9 cellular contexts compared by ENCODE assay signal in genomic region chr16:73020409-73020884, GRCh38. TPM values are rescaled to one million over a fixed set of nuclear protein-coding genes. Genes with fewer than 3 reads are reported as not detected.
DNase-seq lines count a peak whose midpoint lies in the region; ATAC-seq and TF ChIP-seq lines count a peak whose summit lies in the region.
"Had no signal": no experiment of that assay in that cellular context is flagged by ENCODE, and none has a peak within 500 bp of the region (broad histone marks: within the 10 kb centered on the region; RNA-seq: fewer than 3 reads in every experiment).

No MANE protein-coding gene starts in this region.

- H4K20me1 ChIP-seq in mammary epithelial cell (ENCODE audit: insufficient read depth, low read length) = peaks cover 19% of the 10 kb centered on the region

- H3K27me3 ChIP-seq in mammary epithelial cell (ENCODE audit: insufficient read depth, low read length) = no peaks in the 10 kb centered on the region

- H3K4me1 Mint-ChIP-seq in activated naive CD8-positive, alpha-beta T cell treated with anti-CD3 and anti-CD28 coated beads for 36 hours = no peaks in the 10 kb centered on the region

- no peaks in the 10 kb centered on the region for H3K9me3 Mint-ChIP-seq in activated naive CD8-positive, alpha-beta T cell treated with anti-CD3 and anti-CD28 coated beads for 36 hours

- WGBS in mammary epithelial cell (ENCODE audit: low coverage, missing lambda C conversion rate) = 52% methylated on average over 12 of the region's 12 CpGs

- CTCF ChIA-PET in mammary epithelial cell (lab: Charles Lee; ENCODE audit: low non-redundant PET) = no interaction called here

- no peak for TF ChIP-seq CTCF in LNCaP clone FGC (IDR thresholded peaks at IDR 0.05; ENCODE audit: control insufficient read depth, extremely low read depth, insufficient read depth)
- no peak for TF ChIP-seq CTCF in mammary epithelial cell (conservative IDR thresholded peaks at IDR 0.05 in 1 of 2, IDR thresholded peaks at IDR 0.05 in 1 of 2; ENCODE audit: extremely low read depth in 1 of 2, insufficient read depth in 1 of 2, low read depth in 1 of 2, low read length in 2 of 2)
- no peak for TF ChIP-seq CTCF in GM10266 (IDR thresholded peaks at IDR 0.05; ENCODE audit: control insufficient read depth, insufficient read depth, low read depth, missing control alignments)

- no peak overlapping the region for H3K9ac ChIP-seq in mammary epithelial cell (ENCODE audit: insufficient read depth, low read length)

- intact Hi-C loops in mammary epithelial cell (cut with micrococcal nuclease) = no loop called here

- H3K4me2 ChIP-seq in mammary epithelial cell (ENCODE audit: insufficient read depth, low read depth, low read length) = peak overlapping the region; percentile 0

- dilution Hi-C loops in mammary epithelial cell (cut with HindIII; ENCODE audit: low sequenced_read_pairs) = no loop called here

- no peak overlapping the region for H2AFZ ChIP-seq in mammary epithelial cell (ENCODE audit: low read depth, low read length)

- H3K4me1 ChIP-seq in mammary epithelial cell (ENCODE audit: insufficient read depth, low read length) = peaks cover 21% of the 10 kb centered on the region

- no peaks in the 10 kb centered on the region for H3K36me3 ChIP-seq in mammary epithelial cell (ENCODE audit: insufficient read depth, low read length)

- no peak overlapping the region for H3K4me3 Mint-ChIP-seq in activated naive CD8-positive, alpha-beta T cell treated with anti-CD3 and anti-CD28 coated beads for 36 hours
- H3K4me3 Mint-ChIP-seq: effector memory CD8-positive, alpha-beta T cell had no signal

- in situ Hi-C loops in ACHN (cut with HindIII; ENCODE audit: low pct_ligation_motif_present, low pct_unique_long_range_greater_than_20kb, low sequenced_read_pairs) (no loop called here), mammary epithelial cell (cut with MboI; ENCODE audit: low sequenced_read_pairs in 2 of 2) (no loop called here)

- H3K9me3 ChIP-seq in mammary epithelial cell (replicated peaks; ENCODE audit: insufficient read depth, low read length) = no peaks in the 10 kb centered on the region

- no peak overlapping the region for H3K27ac ChIP-seq in mammary epithelial cell (ENCODE audit: insufficient read depth, low read depth, low read length)

- DNase-seq in ACHN = peak; percentile 94
- peak; percentile 65 for DNase-seq in LNCaP clone FGC (ENCODE audit: low read depth)
- peak; percentile 78 for DNase-seq in mammary epithelial cell
- peak; percentile 88 to 92 for DNase-seq in lung microvascular endothelial cell (ENCODE audit: low read depth in 2 of 2)
- DNase-seq in GM10266 (ENCODE audit: extremely low spot score) = no peak
- no peak for DNase-seq in stimulated activated CD4-positive, alpha-beta T cell treated with anti-CD3 and anti-CD28 coated beads, Interleukin-12 subunit alpha, Interleukin-12 subunit beta, amount 100 ng/mL, for 4 hours
- no peak for DNase-seq in activated naive CD8-positive, alpha-beta T cell treated with anti-CD3 and anti-CD28 coated beads for 36 hours
- DNase-seq: effector memory CD8-positive, alpha-beta T cell had no signal

- no peak for ATAC-seq in GM18517 (IDR thresholded peaks at IDR 0.05; ENCODE audit: unreplicated experiment)
- ATAC-seq: effector memory CD8-positive, alpha-beta T cell had no signal

- H3K79me2 ChIP-seq in mammary epithelial cell (ENCODE audit: insufficient read depth, low read length) = peaks cover 65% of the 10 kb centered on the region

- BruUV-seq in mammary epithelial cell (replicated peaks; lab: Mats Ljungman, UMichigan) = no TSS peak

- H3K27me3 Mint-ChIP-seq in activated naive CD8-positive, alpha-beta T cell treated with anti-CD3 and anti-CD28 coated beads for 36 hours = peaks cover 3% of the 10 kb centered on the region

- H3K36me3 Mint-ChIP-seq in activated naive CD8-positive, alpha-beta T cell treated with anti-CD3 and anti-CD28 coated beads for 36 hours = no peaks in the 10 kb centered on the region

- H3K27ac Mint-ChIP-seq in activated naive CD8-positive, alpha-beta T cell treated with anti-CD3 and anti-CD28 coated beads for 36 hours = no peak overlapping the region
- H3K27ac Mint-ChIP-seq: effector memory CD8-positive, alpha-beta T cell had no signal

- H3K4me3 ChIP-seq in LNCaP clone FGC (ENCODE audit: low read depth, low read length) (no peak overlapping the region; the same call in 1 of the 2 replicates), mammary epithelial cell (replicated peaks in 1 of 3; ENCODE audit: insufficient read depth in 1 of 3, low read depth in 2 of 3, low read length in 3 of 3) (no peak overlapping the region)

RNA-seq across cellular contexts. Expression of gene ZFHX3, which starts 27.5 kb away (rescaled TPM):
- total RNA-seq in mammary epithelial cell (10 to 100 TPM in 1 of 2 donors, 1 to 10 TPM in 1; 6.7 to 11.3 TPM), lung microvascular endothelial cell (3.7 and 7.9 TPM in 2 replicates)
- 1.5 TPM for polyA plus RNA-seq in mammary epithelial cell
- 11.4 TPM for polyA minus RNA-seq in mammary epithelial cell
- under 1 TPM; 0.40 to 0.54 TPM for total RNA-seq in activated naive CD8-positive, alpha-beta T cell treated with anti-CD3 and anti-CD28 coated beads for 36 hours

Comparison
In these comparisons a context has a peak if more than half of its experiments do, and no peak if none do; other contexts are left out.
1. DNase-seq: peak in ACHN (single experiment), LNCaP clone FGC (single experiment), mammary epithelial cell (single experiment) and lung microvascular endothelial cell (2 of 2); none in GM10266 (single experiment), stimulated activated CD4-positive, alpha-beta T cell treated with anti-CD3 and anti-CD28 coated beads, Interleukin-12 subunit alpha, Interleukin-12 subunit beta, amount 100 ng/mL, for 4 hours (single experiment) and activated naive CD8-positive, alpha-beta T cell treated with anti-CD3 and anti-CD28 coated beads for 36 hours (single experiment).